ENCODE assay signal across 11 cellular contexts in the genomic region with DNA sequence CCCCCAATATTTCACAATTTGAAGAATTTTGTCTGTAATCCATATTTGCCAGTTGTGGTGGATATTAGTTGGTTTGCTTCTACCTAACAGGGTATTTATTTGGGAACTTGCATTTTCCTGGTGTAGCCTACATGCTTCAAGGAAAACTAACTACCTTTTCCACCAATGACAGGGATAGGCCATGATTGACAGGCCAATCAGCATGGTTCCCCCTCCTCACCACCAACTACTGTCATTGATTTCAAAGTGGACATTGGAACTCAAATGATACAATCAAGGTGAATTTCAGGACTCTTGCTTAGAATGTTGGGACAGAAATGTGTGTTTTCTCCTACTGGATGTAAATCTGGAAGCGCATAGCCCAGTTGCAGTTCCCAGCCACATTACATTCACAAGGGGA.
"Had no signal": no experiment of that assay in that cellular context is flagged by ENCODE, and none has a peak within 500 bp of the region (broad histone marks: within the 10 kb centered on the region; RNA-seq: fewer than 3 reads in every experiment).

No MANE protein-coding gene starts in this region.

- ATAC-seq: GM23338, HCT116 had no signal

- H3K9me3 ChIP-seq: HAP-1 had no signal

- H3K4me3 Mint-ChIP-seq: GM23338, H9, HFFc6 had no signal

- H3K27ac ChIP-seq: GM23248 had no signal

- H3K4me1 Mint-ChIP-seq: GM23338 had no signal

- DNase-seq: GM23248, GOT3, H7, H9, HCEC 1CT, HFFc6 had no signal

- FAIRE-seq: H1, H54 had no signal

- H3K27ac Mint-ChIP-seq: GM23338, H9, HFFc6 had no signal

- H3K36me3 ChIP-seq: HAP-1 had no signal

- H3K4me3 ChIP-seq: GM23248, GM23338, HAP-1 had no signal

- H3K9me3 Mint-ChIP-seq: GM23338, HFFc6 had no signal

- H3K4me2 ChIP-seq: GM23338 had no signal

- H3K9ac ChIP-seq: GM23248 had no signal

- H2AFZ ChIP-seq: GM23248, GM23338 had no signal
